20 cellular contexts compared by ENCODE assay signal in the genomic region with DNA sequence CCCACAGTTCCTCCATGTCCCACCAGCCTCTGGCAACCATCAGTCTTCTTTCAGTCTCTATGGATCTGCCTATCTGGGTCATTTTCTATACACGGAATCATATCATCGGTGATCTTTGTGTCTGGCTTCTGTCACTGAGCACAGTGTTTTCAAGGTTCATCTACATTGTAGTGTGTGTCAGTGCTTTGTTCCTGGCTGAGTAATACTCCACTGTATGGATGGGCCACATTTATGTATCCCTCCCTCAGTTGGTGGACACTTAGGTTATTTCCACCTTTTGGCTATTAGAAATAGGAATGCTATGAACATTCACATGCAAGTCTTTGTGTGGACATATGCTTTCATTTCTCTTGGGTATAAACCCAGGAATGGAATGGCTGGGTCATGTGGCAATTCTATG. TPM values are rescaled to one million over a fixed set of nuclear protein-coding genes. Genes with fewer than 3 reads are reported as not detected.
"Had no signal": no experiment of that assay in that cellular context is flagged by ENCODE, and none has a peak within 500 bp of the region (broad histone marks: within the 10 kb centered on the region; RNA-seq: fewer than 3 reads in every experiment).

No MANE protein-coding gene starts in this region.

- H3K4me3 ChIP-seq: MG63, Peyer's patch, SJCRH30 had no signal

- DNase-seq: Karpas-422, KG1, MG63, NCI-H1092, NCI-H1105 treated with DMSO at 0.1 percent for 48 hours, NCI-H1417 treated with DMSO at 0.1 percent for 48 hours, NCI-H146, NCI-H1694 treated with DMSO at 0.1 percent for 48 hours, NCI-H1930, NCI-H2081, NCI-H2107, NCI-H2227 treated with DMSO at 0.1 percent for 48 hours, NCI-H524 treated with DMSO at 0.1 percent for 48 hours, NCI-H69, NCI-H774, Peyer's patch, SHP77 treated with DMSO at 0.1 percent for 48 hours, SJCRH30 had no signal

- H3K4me1 ChIP-seq: SJCRH30 had no signal

- ATAC-seq: Right ventricle myocardium inferior, SK-N-SH treated with all-trans-retinoic acid at 6 μM for 48 hours had no signal

- H3K27ac ChIP-seq: Peyer's patch, SJCRH30 had no signal

- H3K9me3 ChIP-seq: MG63, Peyer's patch, SJCRH30 had no signal

- H3K36me3 ChIP-seq: MG63, Peyer's patch, SJCRH30 had no signal

- H3K27me3 ChIP-seq: MG63, Peyer's patch had no signal

RNA-seq across cellular contexts. Expression of a gene that starts 46.6 kb away (rescaled TPM):
- total RNA-seq: SJCRH30 had no signal
